ENCODE assay signal across 8 cellular contexts in the genomic region with DNA sequence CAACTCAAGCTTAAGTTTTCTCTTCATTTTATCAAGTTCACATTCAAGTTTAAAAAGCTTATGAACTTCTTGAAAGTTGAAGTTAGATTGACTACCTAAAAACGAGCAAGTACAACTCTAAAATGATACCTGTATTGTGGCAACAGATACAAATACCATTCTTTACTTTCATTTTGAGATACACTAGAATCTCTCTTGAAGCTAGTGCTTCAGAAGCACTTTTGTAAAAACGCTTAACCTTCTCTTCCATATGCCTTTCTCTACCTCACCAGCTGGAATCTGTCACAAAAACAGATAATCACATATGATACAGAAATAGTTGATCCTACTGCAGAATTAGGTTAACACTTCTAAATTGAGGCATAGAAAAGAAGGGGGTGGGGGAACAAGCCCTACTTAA. TPM values are rescaled to one million over a fixed set of nuclear protein-coding genes. Genes with fewer than 3 reads are reported as not detected.
DNase-seq lines count a peak whose midpoint lies in the region; ATAC-seq, FAIRE-seq and TF ChIP-seq lines count a peak whose summit lies in the region.

No MANE protein-coding gene starts in this region.

- POLR2A ChIA-PET in AG04450 (lab: Yijun Ruan, JAX), result interaction anchor here (0.6 kb wide), 1 partner anchor 16 kb away, joined by 4 read pairs; no protein-coding TSS in a partner anchor
- POLR2A ChIA-PET in naive thymus-derived CD8-positive, alpha-beta T cell (lab: Charles Lee), result interaction anchor here (1.0 to 1.1 kb wide), 3 partner anchors 46 to 416 kb away, joined by 3 to 4 read pairs (median 3); no protein-coding TSS in a partner anchor

- H3K36me3 ChIP-seq in bronchial epithelial cell (ENCODE audit: control insufficient read depth, insufficient read depth, low read length), result no peaks in the 10 kb centered on the region

- ATAC-seq in GM19351 (IDR thresholded peaks at IDR 0.05; ENCODE audit: unreplicated experiment), result peak; percentile 19
- ATAC-seq in HG03565 (IDR thresholded peaks at IDR 0.05; ENCODE audit: unreplicated experiment), result peak; percentile 25
- no peak for ATAC-seq in naive thymus-derived CD8-positive, alpha-beta T cell

- H3K4me1 Mint-ChIP-seq in naive thymus-derived CD8-positive, alpha-beta T cell, result peaks cover 12 to 80% (median 49%) of the 10 kb centered on the region in 4 donors

- DNase-seq in AG04450 (ENCODE audit: low read depth, low spot score), result no peak
- peak; percentile 21 for DNase-seq in bronchial epithelial cell (ENCODE audit: low read depth)
- no peak for DNase-seq in naive thymus-derived CD8-positive, alpha-beta T cell
- DNase-seq in NOMO-1 treated with dmso at 0.1 percent for 144 hours (lab: John Stamatoyannopoulos, UW; ENCODE audit: unreplicated experiment), result no peak
- DNase-seq in NCI-H446 treated with DMSO at 0.1 percent for 48 hours (lab: John Stamatoyannopoulos, UW), result no peak
- no peak for DNase-seq in SIG-M5 treated with dmso at 0.1 percent for 504 hours (lab: John Stamatoyannopoulos, UW; ENCODE audit: unreplicated experiment)

- H3K4me3 ChIP-seq in AG04450 (ENCODE audit: low read depth, low read length) (peak overlapping the region; percentile 89), bronchial epithelial cell (ENCODE audit: low read depth, low read length) (peak overlapping the region; percentile 96)

- H3K27ac Mint-ChIP-seq in naive thymus-derived CD8-positive, alpha-beta T cell, result peak overlapping the region; percentile 95 to 100 (median 99)

- no peaks in the 10 kb centered on the region; the same call in 1 of the 2 replicates for H3K9me3 ChIP-seq in AG04450 (ENCODE audit: control insufficient read depth, insufficient read depth, low read length)

- FAIRE-seq in bronchial epithelial cell (lab: Jason Lieb, UNC), result no peak

- H3K27me3 ChIP-seq in AG04450 (ENCODE audit: control insufficient read depth, insufficient read depth, low read length) (no peaks in the 10 kb centered on the region), bronchial epithelial cell (ENCODE audit: control insufficient read depth, insufficient read depth, low read length) (no peaks in the 10 kb centered on the region)

- peak overlapping the region; percentile 85 for H3K27ac ChIP-seq in AG04450 (ENCODE audit: low read depth, low read length)

- no peaks in the 10 kb centered on the region for H3K27me3 Mint-ChIP-seq in naive thymus-derived CD8-positive, alpha-beta T cell

- H3K4me3 Mint-ChIP-seq in naive thymus-derived CD8-positive, alpha-beta T cell, result peak overlapping the region; percentile 95 to 100 (median 97)

- CTCF ChIA-PET in AG04450 (lab: Charles Lee), result interaction anchor here (0.6 to 1.1 kb wide), 4 partner anchors 42 to 346 kb away, joined by 3 to 5 read pairs (median 3); no protein-coding TSS in a partner anchor

- H3K36me3 Mint-ChIP-seq in naive thymus-derived CD8-positive, alpha-beta T cell, result peaks cover 0 to 33% (median 13%) of the 10 kb centered on the region in 3 donors

- TF ChIP-seq CTCF in AG04450 (IDR thresholded peaks at IDR 0.05; ENCODE audit: low read depth, low read length), result no peak
- TF ChIP-seq CTCF in bronchial epithelial cell (IDR thresholded peaks at IDR 0.05; ENCODE audit: insufficient read depth, low read length, severe bottlenecking), result no peak

- no peaks in the 10 kb centered on the region for H3K9me3 Mint-ChIP-seq in naive thymus-derived CD8-positive, alpha-beta T cell

RNA-seq across cellular contexts. Expression of a gene that starts 1.6 kb away (rescaled TPM):
- 20.9 and 23.9 TPM in 2 replicates for polyA plus RNA-seq in AG04450 (2011; rRNA removed)
- polyA minus RNA-seq in AG04450 (2011; rRNA and poly(A)+ RNA removed), result 21.7 and 29.1 TPM in 2 replicates
- total RNA-seq in bronchial epithelial cell, result 16.6 and 20.0 TPM in 2 replicates
- 100 to 1,000 TPM; 101 TPM for total RNA-seq in naive thymus-derived CD8-positive, alpha-beta T cell
- 10 to 100 TPM in 1 of 3 donors, 1 to 10 TPM in 2; 9.0 to 13.1 (median 9.6) TPM for polyA plus RNA-seq in naive thymus-derived CD8-positive, alpha-beta T cell

Comparison
In these comparisons a context has a peak if more than half of its experiments do, and no peak if none do; other contexts are left out.
1. ATAC-seq: peak in GM19351 (single experiment) and HG03565 (single experiment); none in naive thymus-derived CD8-positive, alpha-beta T cell (0 of 2).